ENCODE assay signal across 22 cellular contexts in the genomic region with DNA sequence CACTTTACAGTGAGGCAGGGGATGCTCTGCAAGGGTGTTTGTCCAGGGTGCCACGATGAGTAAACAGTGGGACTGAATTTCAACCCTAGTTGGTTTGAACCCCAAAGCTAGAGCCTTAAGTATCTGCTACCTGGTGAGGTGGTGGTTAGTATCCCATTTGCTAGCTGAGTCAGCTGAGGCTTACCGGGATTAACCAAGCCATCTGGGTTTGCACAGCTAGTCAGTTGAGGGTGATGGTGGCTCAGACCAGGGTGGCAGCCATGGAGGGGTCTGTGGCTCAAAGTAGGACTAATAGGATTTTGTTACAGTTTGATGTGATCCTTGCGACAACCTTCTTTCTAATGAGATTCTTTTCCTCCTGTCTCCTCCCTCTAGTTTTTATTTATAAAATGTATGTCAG. TPM values are rescaled to one million over a fixed set of nuclear protein-coding genes. Genes with fewer than 3 reads are reported as not detected.
DNase-seq lines count a peak whose midpoint lies in the region; ATAC-seq, FAIRE-seq and TF ChIP-seq lines count a peak whose summit lies in the region.
"Had no signal": no experiment of that assay in that cellular context is flagged by ENCODE, and none has a peak within 500 bp of the region (broad histone marks: within the 10 kb centered on the region; RNA-seq: fewer than 3 reads in every experiment).

No MANE protein-coding gene starts in this region.

- no peaks in the 10 kb centered on the region; a peak in 1 of 5 replicates for H3K27me3 ChIP-seq in HepG2 (ENCODE audit: control insufficient read depth in 1 of 2, insufficient read depth in 2 of 2, low read length in 2 of 2)
- H3K27me3 ChIP-seq in right lobe of liver = peaks cover 0 to 9% of the 10 kb centered on the region in 2 donors
- H3K27me3 ChIP-seq in neuronal stem cell (ENCODE audit: control insufficient read depth in 3 of 3, insufficient read depth in 3 of 3, low read depth in 1 of 3, low read length in 3 of 3) = peaks cover 0 to 22% (median 0%) of the 10 kb centered on the region in 3 experiments
- H3K27me3 ChIP-seq: hepatocyte, uterus had no signal

- H3K27me3 Mint-ChIP-seq in type B pancreatic cell = no peaks in the 10 kb centered on the region

- ATAC-seq in HepG2 (no peak), right lobe of liver (no peak)
- ATAC-seq: K562; left ventricle myocardium superior; naive thymus-derived CD4-positive, alpha-beta T cell had no signal

- peaks cover 24% of the 10 kb centered on the region for H3K4me1 Mint-ChIP-seq in type B pancreatic cell (ENCODE audit: unreplicated experiment)

- peaks cover 5% of the 10 kb centered on the region for H3K9me3 Mint-ChIP-seq in type B pancreatic cell

- no peak overlapping the region for H2AK5ac ChIP-seq in neuronal stem cell (ENCODE audit: low read depth, low read length)

- peaks cover 2% of the 10 kb centered on the region for H3K79me1 ChIP-seq in neuronal stem cell (ENCODE audit: low read depth, low read length)

- in situ Hi-C loops in HepG2 (cut with HindIII; ENCODE audit: extremely low pct_ligation_motif_present, low pct_unique_long_range_greater_than_20kb) = no loop called here

- FAIRE-seq in HepG2 (lab: Jason Lieb, UNC) = no peak
- FAIRE-seq: A204.1, endothelial cell of umbilical vein, G401.6, K562 had no signal

- CTCF ChIA-PET in HepG2 (lab: Yijun Ruan, JAX; ENCODE audit: low intra/inter-chr PET ratio, low total read pairs) = no interaction called here

- intact Hi-C loops in HepG2 (cut with micrococcal nuclease; ENCODE audit: unreplicated experiment) = loop anchor here (1.0 kb wide), 1 partner anchor 79 kb away; no protein-coding TSS in a partner anchor
- intact Hi-C loops in right lobe of liver (cut with DNase I) = no loop called here

- H3K23ac ChIP-seq in neuronal stem cell (ENCODE audit: low read depth, low read length, poor library complexity) = no peak overlapping the region

- peak overlapping the region; percentile 96 for H3K4me2 ChIP-seq in HepG2 (ENCODE audit: low read depth, low read length)
- no peak overlapping the region for H3K4me2 ChIP-seq in neuronal stem cell (ENCODE audit: insufficient read depth, low read length, poor library complexity, severe bottlenecking)

- TF ChIP-seq RAD21 in HepG2 (CRISPR knock-in tag; IDR thresholded peaks at IDR 0.05) = no peak

- H3K9ac ChIP-seq in HepG2 (ENCODE audit: insufficient read depth, low read depth, low read length) = no peak overlapping the region
- H3K9ac ChIP-seq in neuronal stem cell (ENCODE audit: low read depth, low read length, poor library complexity) = no peak overlapping the region

- H2BK120ac ChIP-seq in neuronal stem cell (ENCODE audit: low read depth, low read length) = no peak overlapping the region

- H3K14ac ChIP-seq in neuronal stem cell (ENCODE audit: low read length) = no peak overlapping the region

- H3K27ac ChIP-seq in HepG2 (ENCODE audit: extremely low read length, insufficient read depth, low read length) = no peak overlapping the region
- H3K27ac ChIP-seq in right lobe of liver = no peak overlapping the region
- no peak overlapping the region for H3K27ac ChIP-seq in substantia nigra (ENCODE audit: low read depth, low read length, poor library complexity, severe bottlenecking)
- no peak overlapping the region for H3K27ac ChIP-seq in neuronal stem cell (replicated peaks; ENCODE audit: low read length)
- H3K27ac ChIP-seq: hepatocyte, uterus had no signal

- H3K9me3 ChIP-seq in HepG2 (ENCODE audit: low read length) (peaks cover 7% of the 10 kb centered on the region), right lobe of liver (no peaks in the 10 kb centered on the region), neuronal stem cell (replicated peaks in 1 of 2; ENCODE audit: control insufficient read depth in 2 of 2, insufficient read depth in 1 of 2, low read depth in 1 of 2, low read length in 2 of 2) (peaks cover 0 to 13% of the 10 kb centered on the region in 2 donors)

- H3K79me2 ChIP-seq in HepG2 (ENCODE audit: insufficient read depth, low read length) = peaks cover 6% of the 10 kb centered on the region

- H3K36me3 Mint-ChIP-seq in type B pancreatic cell = peaks cover 26% of the 10 kb centered on the region
- H3K36me3 Mint-ChIP-seq: activated naive CD4-positive, alpha-beta T cell treated with anti-CD3 and anti-CD28 coated beads, Interleukin-2, amount 10 ng/mL, durations not matched to agents 7 days and 5 days had no signal

- TF ChIP-seq POLR2A in HepG2 (IDR thresholded peaks at IDR 0.05; ENCODE audit: insufficient read depth in 1 of 2, low read depth in 2 of 2, low read length in 2 of 2) (no peak), right lobe of liver (IDR thresholded peaks at IDR 0.05) (no peak)

- H2BK15ac ChIP-seq in neuronal stem cell (ENCODE audit: low read length) = no peak overlapping the region

- H4K8ac ChIP-seq in neuronal stem cell (ENCODE audit: low read depth, low read length) = no peak overlapping the region

- H3K4ac ChIP-seq in neuronal stem cell (ENCODE audit: low read length) = no peak overlapping the region

- TF ChIP-seq CTCF in HepG2 (CRISPR knock-in tag; IDR thresholded peaks at IDR 0.05) (no peak), right lobe of liver (IDR thresholded peaks at IDR 0.05) (no peak), type B pancreatic cell (conservative IDR thresholded peaks at IDR 0.05) (no peak)

- POLR2A ChIA-PET in HepG2 (lab: Yijun Ruan, JAX) = interaction anchor here (1.2 kb wide), 1 partner anchor 9 kb away, joined by 3 read pairs; no protein-coding TSS in a partner anchor

- H3K4me3 ChIP-seq in HepG2 (replicated peaks in 1 of 3; ENCODE audit: insufficient read depth in 1 of 3, low read depth in 2 of 3, low read length in 3 of 3) (no peak overlapping the region), right lobe of liver (no peak overlapping the region), neuronal stem cell (ENCODE audit: low read length in 2 of 2) (no peak overlapping the region)
- H3K4me3 ChIP-seq: HAP-1, hepatocyte, K562 had no signal

- peak overlapping the region; percentile 87 for H3K4me3 Mint-ChIP-seq in type B pancreatic cell
- H3K4me3 Mint-ChIP-seq: activated naive CD4-positive, alpha-beta T cell treated with anti-CD3 and anti-CD28 coated beads, Interleukin-2, amount 10 ng/mL, durations not matched to agents 7 days and 5 days; naive thymus-derived CD4-positive, alpha-beta T cell had no signal

- H3K36me3 ChIP-seq in HepG2 (replicated peaks in 1 of 2; ENCODE audit: control insufficient read depth in 1 of 2, insufficient read depth in 2 of 2, low read length in 2 of 2) (no peaks in the 10 kb centered on the region), right lobe of liver (no peaks in the 10 kb centered on the region), neuronal stem cell (replicated peaks in 1 of 2; ENCODE audit: control insufficient read depth in 2 of 2, insufficient read depth in 2 of 2, low read length in 2 of 2) (peaks cover 0 to 2% of the 10 kb centered on the region in 2 donors)
- H3K36me3 ChIP-seq: HAP-1, uterus had no signal

- no peak overlapping the region for H2AFZ ChIP-seq in HepG2 (ENCODE audit: low read length)
- H2AFZ ChIP-seq in neuronal stem cell (ENCODE audit: low read length) = no peak overlapping the region
- H2AFZ ChIP-seq: hepatocyte had no signal

- H2BK5ac ChIP-seq in neuronal stem cell (ENCODE audit: low read length) = no peak overlapping the region

- no peak overlapping the region for H2BK12ac ChIP-seq in neuronal stem cell (ENCODE audit: low read length)

- H4K91ac ChIP-seq in neuronal stem cell (ENCODE audit: low read depth, low read length, poor library complexity) = no peak overlapping the region

- no peak overlapping the region for H3K27ac Mint-ChIP-seq in type B pancreatic cell
- H3K27ac Mint-ChIP-seq: activated naive CD4-positive, alpha-beta T cell treated with anti-CD3 and anti-CD28 coated beads, Interleukin-2, amount 10 ng/mL, durations not matched to agents 7 days and 5 days; stimulated activated naive CD8-positive, alpha-beta T cell treated with anti-CD3 and anti-CD28 coated beads, Interleukin-15, Interleukin-2, amounts not matched to agents 100 ng/mL and 50 ng/mL, for 24 hours had no signal

- no peak overlapping the region for H3K18ac ChIP-seq in neuronal stem cell (ENCODE audit: low read length)

- DNase-seq in HepG2 (ENCODE audit: low spot score) (no peak), right lobe of liver (no peak), amniotic epithelial cell (ENCODE audit: low read depth) (peak; percentile 23), iris pigment epithelial cell (ENCODE audit: low read depth) (peak; percentile 24), type B pancreatic cell (ENCODE audit: extremely low spot score, unreplicated experiment) (no peak), substantia nigra (lab: John Stamatoyannopoulos, UW) (no peak), neuronal stem cell (ENCODE audit: low spot score) (no peak), NCI-H1417 treated with DMSO at 0.1 percent for 48 hours (lab: John Stamatoyannopoulos, UW) (no peak)
- DNase-seq: activated naive CD4-positive, alpha-beta T cell treated with anti-CD3 and anti-CD28 coated beads, Interleukin-2, amount 10 ng/mL, durations not matched to agents 7 days and 5 days; left ventricle myocardium superior; naive thymus-derived CD4-positive, alpha-beta T cell; NCI-H1436 treated with DMSO at 0.1 percent for 48 hours; NCI-H446 treated with DMSO at 0.1 percent for 48 hours; SW 1271; uterus had no signal

- TSS peak; percentile 47 for BruUV-seq in HepG2 (replicated peaks; lab: Mats Ljungman, UMichigan)

- no peak for TF ChIP-seq EP300 in HepG2 (IDR thresholded peaks at IDR 0.05; ENCODE audit: low read depth in 2 of 2, low read length in 2 of 2)
- TF ChIP-seq EP300 in HepG2 (CRISPR knock-in tag; IDR thresholded peaks at IDR 0.05; ENCODE audit: borderline replicate concordance) = no peak

- WGBS in HepG2 (ENCODE audit: low lambda C conversion rate) = 95% methylated on average over 1 of the region's 3 CpGs
- WGBS in right lobe of liver (ENCODE audit: insufficient coverage, low coverage, low lambda C conversion rate, missing lambda C conversion rate) = 89% methylated on average over 1 of the region's 3 CpGs
- no CpG with 5 or more reads among the region's 3 CpGs for WGBS in neuronal stem cell (ENCODE audit: extremely low coverage in 2 of 2, insufficient read length in 2 of 2, insufficient replicate concordance in 1 of 2), 2 donors

- H3K4me1 ChIP-seq in HepG2 (ENCODE audit: insufficient read depth, low read length) (peaks cover 58% of the 10 kb centered on the region), right lobe of liver (peaks cover 0 to 6% (median 0%) of the 10 kb centered on the region in 4 donors), neuronal stem cell (ENCODE audit: control insufficient read depth in 2 of 2, insufficient read depth in 1 of 2, low read depth in 1 of 2, low read length in 2 of 2) (peaks cover 0 to 12% of the 10 kb centered on the region in 2 donors)

- no peaks in the 10 kb centered on the region for H4K20me1 ChIP-seq in HepG2 (ENCODE audit: insufficient read depth, low read length)

RNA-seq across cellular contexts. Expression of a gene that starts 1.9 kb away (rescaled TPM):
- total RNA-seq in HepG2 (2016; rRNA removed; fragmentation: Illumina TruSeq; extraction: Trizol) (2.8 and 4.9 TPM in 2 replicates), right lobe of liver (1 to 10 TPM; 2.6 to 6.5 (median 3.2) TPM), type B pancreatic cell (ENCODE audit: low replicate concordance) (14.5 and 29.2 TPM in 2 replicates)
- 1.3 and 1.5 TPM in 2 replicates for total RNA-seq in HepG2 (2016; cell fraction: cytosol; rRNA removed; fragmentation: Illumina TruSeq; extraction: Trizol; ENCODE audit: low read depth)
- 2.3 and 4.9 TPM in 2 replicates for total RNA-seq in HepG2 (2016; cell fraction: insoluble cytoplasmic fraction; rRNA removed; fragmentation: Illumina TruSeq; extraction: Trizol)
- total RNA-seq in HepG2 (2016; cell fraction: membrane; rRNA removed; fragmentation: Illumina TruSeq; extraction: Trizol) = 3.0 and 3.1 TPM in 2 replicates
- 8.1 and 10.9 TPM in 2 replicates for total RNA-seq in HepG2 (2016; cell fraction: nucleus; rRNA removed; fragmentation: Illumina TruSeq; extraction: Trizol)
- polyA plus RNA-seq in HepG2 (2011; rRNA removed) = 3.1 and 3.5 TPM in 2 replicates
- 1.7 and 2.1 TPM in 2 replicates for polyA plus RNA-seq in HepG2 (2011; cell fraction: cytosol; rRNA removed)
- 17.7 and 18.7 TPM in 2 replicates for polyA plus RNA-seq in HepG2 (2011; cell fraction: nucleus; rRNA removed)
- 2.0 and 3.0 TPM in 2 replicates for polyA plus RNA-seq in HepG2 (2012)
- 0.61 and 0.63 TPM in 2 replicates for polyA plus RNA-seq in HepG2 (2016; cell fraction: cytosol; fragmentation: Illumina TruSeq; extraction: Trizol; ENCODE audit: low read depth)
- 1.6 and 2.2 TPM in 2 replicates for polyA plus RNA-seq in HepG2 (2016; cell fraction: insoluble cytoplasmic fraction; fragmentation: Illumina TruSeq; extraction: Trizol; ENCODE audit: low read depth)
- 1.1 and 1.2 TPM in 2 replicates for polyA plus RNA-seq in HepG2 (2016; cell fraction: membrane; fragmentation: Illumina TruSeq; extraction: Trizol; ENCODE audit: low read depth)
- polyA plus RNA-seq in HepG2 (2016; cell fraction: nucleus; fragmentation: Illumina TruSeq; extraction: Trizol; ENCODE audit: insufficient read depth, low read depth) = 8.1 and 10.6 TPM in 2 replicates
- polyA minus RNA-seq in HepG2 (2011; rRNA and poly(A)+ RNA removed; ENCODE audit: low replicate concordance) = 1.2 and 6.0 TPM in 2 replicates
- polyA minus RNA-seq in HepG2 (2011; cell fraction: cytosol; rRNA and poly(A)+ RNA removed) = 2.5 and 3.3 TPM in 2 replicates
- polyA minus RNA-seq in HepG2 (2011; cell fraction: nucleus; rRNA and poly(A)+ RNA removed) = 15.0 and 17.3 TPM in 2 replicates
- polyA plus RNA-seq in neuronal stem cell (2013, experiment 1 of 2) = 4.9 TPM
- 4.6 TPM for polyA plus RNA-seq in neuronal stem cell (2013, experiment 2 of 2)
- polyA plus RNA-seq: naive thymus-derived CD4-positive, alpha-beta T cell had no signal

RNA-seq across cellular contexts. Expression of a gene that starts 4.6 kb away (rescaled TPM):
- total RNA-seq in HepG2 (2016; rRNA removed; fragmentation: Illumina TruSeq; extraction: Trizol) (not detected in 2 replicates), right lobe of liver (under 1 TPM; 0.24 to 0.93 (median 0.53) TPM), type B pancreatic cell (ENCODE audit: low replicate concordance) (3.5 and 4.5 TPM in 2 replicates)
- not detected in 2 replicates for total RNA-seq in HepG2 (2016; cell fraction: cytosol; rRNA removed; fragmentation: Illumina TruSeq; extraction: Trizol; ENCODE audit: low read depth)
- total RNA-seq in HepG2 (2016; cell fraction: insoluble cytoplasmic fraction; rRNA removed; fragmentation: Illumina TruSeq; extraction: Trizol) = not detected in 2 replicates
- total RNA-seq in HepG2 (2016; cell fraction: membrane; rRNA removed; fragmentation: Illumina TruSeq; extraction: Trizol) = not detected in 2 replicates
- total RNA-seq in HepG2 (2016; cell fraction: nucleus; rRNA removed; fragmentation: Illumina TruSeq; extraction: Trizol) = not detected in 2 replicates
- not detected in 2 replicates for polyA plus RNA-seq in HepG2 (2011; rRNA removed)
- polyA plus RNA-seq in HepG2 (2011; cell fraction: cytosol; rRNA removed) = not detected in 2 replicates
- not detected in 2 replicates for polyA plus RNA-seq in HepG2 (2011; cell fraction: nucleus; rRNA removed)
- polyA plus RNA-seq in HepG2 (2012) = not detected in 2 replicates
- not detected in 2 replicates for polyA plus RNA-seq in HepG2 (2016; cell fraction: cytosol; fragmentation: Illumina TruSeq; extraction: Trizol; ENCODE audit: low read depth)
- not detected in 2 replicates for polyA plus RNA-seq in HepG2 (2016; cell fraction: insoluble cytoplasmic fraction; fragmentation: Illumina TruSeq; extraction: Trizol; ENCODE audit: low read depth)
- polyA plus RNA-seq in HepG2 (2016; cell fraction: membrane; fragmentation: Illumina TruSeq; extraction: Trizol; ENCODE audit: low read depth) = not detected in 2 replicates
- polyA plus RNA-seq in HepG2 (2016; cell fraction: nucleus; fragmentation: Illumina TruSeq; extraction: Trizol; ENCODE audit: insufficient read depth, low read depth) = not detected in 2 replicates
- polyA minus RNA-seq in HepG2 (2011; rRNA and poly(A)+ RNA removed; ENCODE audit: low replicate concordance) = not detected in 2 replicates
- polyA minus RNA-seq in HepG2 (2011; cell fraction: cytosol; rRNA and poly(A)+ RNA removed) = not detected in 2 replicates
- polyA minus RNA-seq in HepG2 (2011; cell fraction: nucleus; rRNA and poly(A)+ RNA removed) = not detected in 2 replicates
- 3.4 TPM for polyA plus RNA-seq in neuronal stem cell (2013, experiment 1 of 2)
- polyA plus RNA-seq in neuronal stem cell (2013, experiment 2 of 2) = 3.4 TPM

Comparison
In these comparisons a context has a peak if more than half of its experiments do, and no peak if none do; other contexts are left out.
1. DNase-seq: peak in amniotic epithelial cell (single experiment) and iris pigment epithelial cell (single experiment); none in HepG2 (single experiment), right lobe of liver (0 of 3), type B pancreatic cell (single experiment), substantia nigra (0 of 49), neuronal stem cell (single experiment) and NCI-H1417 treated with DMSO at 0.1 percent for 48 hours (single experiment).